In the genomic region with DNA sequence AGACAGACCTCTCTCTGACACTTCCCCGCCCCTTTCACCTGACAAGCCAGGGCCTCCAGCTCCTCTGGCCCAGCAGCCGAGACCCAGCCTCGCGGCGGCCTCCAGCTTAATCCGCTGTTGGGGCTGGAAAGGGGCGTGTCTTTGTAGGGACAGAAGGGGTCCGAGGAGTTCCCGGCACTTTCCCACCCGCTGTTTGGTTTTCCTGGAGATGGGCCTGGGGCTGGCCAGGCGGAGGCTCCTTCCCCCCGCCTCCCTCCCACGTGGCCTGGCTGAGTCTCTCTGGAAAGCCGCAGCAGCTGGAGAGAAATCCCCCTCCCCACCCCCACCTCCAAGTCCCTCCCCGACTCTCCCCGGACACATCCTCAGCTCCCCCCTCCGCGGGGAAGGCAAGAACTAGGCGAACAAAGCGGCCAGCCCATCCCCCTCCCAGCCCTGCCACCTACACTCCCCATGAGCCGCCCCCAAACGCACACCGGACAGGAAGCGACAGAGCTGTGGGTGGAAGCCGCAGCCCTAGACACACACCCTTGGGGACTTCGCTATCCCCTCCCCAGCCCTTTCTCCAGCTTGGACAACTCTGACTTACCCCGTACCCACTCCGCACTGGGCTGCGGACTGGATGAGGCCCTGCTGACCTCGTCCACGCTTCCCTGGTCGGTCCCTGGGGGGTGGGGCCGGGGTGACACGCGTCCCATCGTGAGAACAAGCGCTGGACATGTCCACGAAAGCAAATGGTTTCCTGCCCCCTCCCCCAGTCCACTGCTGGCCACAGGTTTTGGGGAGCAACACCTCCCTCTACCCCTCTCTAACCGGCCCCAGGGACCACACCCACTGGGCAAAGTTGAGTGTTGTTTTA, we compare ENCODE assay signal across 1 cellular context.
A peak's percentile ranks its signal among the peaks of the same experiment; 100 is the strongest.
TF ChIP-seq lines count a peak whose summit lies in the region.

No MANE protein-coding gene starts in this region.

TF ChIP-seq in WTC11, 78 proteins besides CTCF, POLR2A, EP300 and RAD21 (continued from another document and continues in another):
- TF ChIP-seq, protein P1, sequence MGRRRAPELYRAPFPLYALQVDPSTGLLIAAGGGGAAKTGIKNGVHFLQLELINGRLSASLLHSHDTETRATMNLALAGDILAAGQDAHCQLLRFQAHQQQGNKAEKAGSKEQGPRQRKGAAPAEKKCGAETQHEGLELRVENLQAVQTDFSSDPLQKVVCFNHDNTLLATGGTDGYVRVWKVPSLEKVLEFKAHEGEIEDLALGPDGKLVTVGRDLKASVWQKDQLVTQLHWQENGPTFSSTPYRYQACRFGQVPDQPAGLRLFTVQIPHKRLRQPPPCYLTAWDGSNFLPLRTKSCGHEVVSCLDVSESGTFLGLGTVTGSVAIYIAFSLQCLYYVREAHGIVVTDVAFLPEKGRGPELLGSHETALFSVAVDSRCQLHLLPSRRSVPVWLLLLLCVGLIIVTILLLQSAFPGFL (CRISPR knock-in tag; IDR thresholded peaks at IDR 0.05; ENCODE audit: borderline replicate concordance) = no peak
- TF ChIP-seq ZNF317 (CRISPR knock-in tag; IDR thresholded peaks at IDR 0.05; ENCODE audit: borderline replicate concordance, low read depth) (no peak), SP1 (CRISPR knock-in tag; conservative IDR thresholded peaks at IDR 0.05) (peak; percentile 77), CDX4 (CRISPR knock-in tag; IDR thresholded peaks at IDR 0.05; ENCODE audit: borderline replicate concordance) (no peak), ETV6 (CRISPR knock-in tag; IDR thresholded peaks at IDR 0.05) (peak; percentile 70; the same call in 1 of the 2 replicates), ATF6 (CRISPR knock-in tag; IDR thresholded peaks at IDR 0.05) (no peak), ZNF232 (CRISPR knock-in tag; IDR thresholded peaks at IDR 0.05) (0 out of 2 replicates have a peak, but pooled peaks have one; percentile 6), FOXJ3 (CRISPR knock-in tag; IDR thresholded peaks at IDR 0.05; ENCODE audit: borderline replicate concordance) (no peak), TEAD4 (CRISPR knock-in tag; IDR thresholded peaks at IDR 0.05) (no peak), JAZF1 (CRISPR knock-in tag; IDR thresholded peaks at IDR 0.05) (no peak), TP53 (CRISPR knock-in tag; IDR thresholded peaks at IDR 0.05) (peak; percentile 59; the same call in 1 of the 2 replicates), MAX (CRISPR knock-in tag; IDR thresholded peaks at IDR 0.05) (peak; percentile 80; the same call in 1 of the 2 replicates), CREB1 (CRISPR knock-in tag; IDR thresholded peaks at IDR 0.05) (no peak), ZNF512 (CRISPR knock-in tag; IDR thresholded peaks at IDR 0.05; ENCODE audit: borderline replicate concordance) (no peak), ZNF219 (CRISPR knock-in tag; IDR thresholded peaks at IDR 0.05; ENCODE audit: borderline replicate concordance) (0 out of 2 replicates have a peak, but pooled peaks have one; percentile 55), CBFB (CRISPR knock-in tag; IDR thresholded peaks at IDR 0.05; ENCODE audit: low read depth) (0 out of 2 replicates have a peak, but pooled peaks have one; percentile 20), OVOL2 (CRISPR knock-in tag; IDR thresholded peaks at IDR 0.05; ENCODE audit: borderline replicate concordance) (no peak), ATF2 (CRISPR knock-in tag; IDR thresholded peaks at IDR 0.05; ENCODE audit: borderline replicate concordance, low read depth) (no peak), ZNF532 (CRISPR knock-in tag; IDR thresholded peaks at IDR 0.05; ENCODE audit: borderline replicate concordance) (no peak), NR3C1 (CRISPR knock-in tag; conservative IDR thresholded peaks at IDR 0.05; ENCODE audit: low read depth) (no peak)
- TF ChIP-seq, protein P2, sequence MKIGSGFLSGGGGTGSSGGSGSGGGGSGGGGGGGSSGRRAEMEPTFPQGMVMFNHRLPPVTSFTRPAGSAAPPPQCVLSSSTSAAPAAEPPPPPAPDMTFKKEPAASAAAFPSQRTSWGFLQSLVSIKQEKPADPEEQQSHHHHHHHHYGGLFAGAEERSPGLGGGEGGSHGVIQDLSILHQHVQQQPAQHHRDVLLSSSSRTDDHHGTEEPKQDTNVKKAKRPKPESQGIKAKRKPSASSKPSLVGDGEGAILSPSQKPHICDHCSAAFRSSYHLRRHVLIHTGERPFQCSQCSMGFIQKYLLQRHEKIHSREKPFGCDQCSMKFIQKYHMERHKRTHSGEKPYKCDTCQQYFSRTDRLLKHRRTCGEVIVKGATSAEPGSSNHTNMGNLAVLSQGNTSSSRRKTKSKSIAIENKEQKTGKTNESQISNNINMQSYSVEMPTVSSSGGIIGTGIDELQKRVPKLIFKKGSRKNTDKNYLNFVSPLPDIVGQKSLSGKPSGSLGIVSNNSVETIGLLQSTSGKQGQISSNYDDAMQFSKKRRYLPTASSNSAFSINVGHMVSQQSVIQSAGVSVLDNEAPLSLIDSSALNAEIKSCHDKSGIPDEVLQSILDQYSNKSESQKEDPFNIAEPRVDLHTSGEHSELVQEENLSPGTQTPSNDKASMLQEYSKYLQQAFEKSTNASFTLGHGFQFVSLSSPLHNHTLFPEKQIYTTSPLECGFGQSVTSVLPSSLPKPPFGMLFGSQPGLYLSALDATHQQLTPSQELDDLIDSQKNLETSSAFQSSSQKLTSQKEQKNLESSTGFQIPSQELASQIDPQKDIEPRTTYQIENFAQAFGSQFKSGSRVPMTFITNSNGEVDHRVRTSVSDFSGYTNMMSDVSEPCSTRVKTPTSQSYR (CRISPR knock-in tag; IDR thresholded peaks at IDR 0.05) = peak; percentile 28; the same call in 1 of the 2 replicates
- TF ChIP-seq, protein P3, sequence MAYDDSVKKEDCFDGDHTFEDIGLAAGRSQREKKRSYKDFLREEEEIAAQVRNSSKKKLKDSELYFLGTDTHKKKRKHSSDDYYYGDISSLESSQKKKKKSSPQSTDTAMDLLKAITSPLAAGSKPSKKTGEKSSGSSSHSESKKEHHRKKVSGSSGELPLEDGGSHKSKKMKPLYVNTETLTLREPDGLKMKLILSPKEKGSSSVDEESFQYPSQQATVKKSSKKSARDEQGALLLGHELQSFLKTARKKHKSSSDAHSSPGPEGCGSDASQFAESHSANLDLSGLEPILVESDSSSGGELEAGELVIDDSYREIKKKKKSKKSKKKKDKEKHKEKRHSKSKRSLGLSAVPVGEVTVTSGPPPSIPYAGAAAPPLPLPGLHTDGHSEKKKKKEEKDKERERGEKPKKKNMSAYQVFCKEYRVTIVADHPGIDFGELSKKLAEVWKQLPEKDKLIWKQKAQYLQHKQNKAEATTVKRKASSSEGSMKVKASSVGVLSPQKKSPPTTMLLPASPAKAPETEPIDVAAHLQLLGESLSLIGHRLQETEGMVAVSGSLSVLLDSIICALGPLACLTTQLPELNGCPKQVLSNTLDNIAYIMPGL (CRISPR knock-in tag; IDR thresholded peaks at IDR 0.05) = no peak
- TF ChIP-seq, protein P4, sequence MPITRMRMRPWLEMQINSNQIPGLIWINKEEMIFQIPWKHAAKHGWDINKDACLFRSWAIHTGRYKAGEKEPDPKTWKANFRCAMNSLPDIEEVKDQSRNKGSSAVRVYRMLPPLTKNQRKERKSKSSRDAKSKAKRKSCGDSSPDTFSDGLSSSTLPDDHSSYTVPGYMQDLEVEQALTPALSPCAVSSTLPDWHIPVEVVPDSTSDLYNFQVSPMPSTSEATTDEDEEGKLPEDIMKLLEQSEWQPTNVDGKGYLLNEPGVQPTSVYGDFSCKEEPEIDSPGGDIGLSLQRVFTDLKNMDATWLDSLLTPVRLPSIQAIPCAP (CRISPR knock-in tag; IDR thresholded peaks at IDR 0.05) = no peak
- TF ChIP-seq, protein P5, sequence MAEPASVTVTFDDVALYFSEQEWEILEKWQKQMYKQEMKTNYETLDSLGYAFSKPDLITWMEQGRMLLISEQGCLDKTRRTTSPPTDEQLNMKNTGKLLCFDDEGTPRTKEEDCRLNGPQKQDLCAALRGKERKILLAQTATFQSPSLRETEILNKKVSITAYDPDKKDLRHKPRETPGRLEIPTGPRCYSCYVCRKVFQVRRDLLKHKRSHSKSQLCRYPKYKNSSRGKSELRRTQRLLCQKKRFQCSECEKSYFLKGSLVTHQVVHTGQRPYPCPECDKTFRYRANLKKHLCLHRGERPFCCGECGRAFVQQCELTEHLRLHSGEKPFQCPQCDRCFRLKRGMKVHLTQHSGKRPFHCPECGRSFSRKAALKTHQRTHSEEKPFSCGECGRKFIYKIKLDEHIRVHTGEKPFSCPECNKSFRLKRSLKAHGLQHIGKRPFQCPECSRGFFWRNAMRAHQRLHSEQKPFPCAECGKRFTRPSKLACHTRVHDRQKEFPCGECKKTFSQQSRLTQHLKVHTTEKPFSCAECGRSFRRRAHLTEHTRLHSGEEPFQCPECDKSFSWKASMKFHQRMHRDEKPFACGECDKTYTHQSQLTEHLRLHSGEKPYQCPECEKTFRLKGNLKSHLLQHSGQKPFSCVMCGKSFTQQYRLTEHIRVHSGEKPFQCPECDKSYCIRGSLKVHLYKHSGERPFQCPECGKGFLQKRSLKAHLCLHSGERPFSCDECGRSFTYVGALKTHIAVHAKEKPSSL (CRISPR knock-in tag; conservative IDR thresholded peaks at IDR 0.05) = no peak
- TF ChIP-seq, protein P6, sequence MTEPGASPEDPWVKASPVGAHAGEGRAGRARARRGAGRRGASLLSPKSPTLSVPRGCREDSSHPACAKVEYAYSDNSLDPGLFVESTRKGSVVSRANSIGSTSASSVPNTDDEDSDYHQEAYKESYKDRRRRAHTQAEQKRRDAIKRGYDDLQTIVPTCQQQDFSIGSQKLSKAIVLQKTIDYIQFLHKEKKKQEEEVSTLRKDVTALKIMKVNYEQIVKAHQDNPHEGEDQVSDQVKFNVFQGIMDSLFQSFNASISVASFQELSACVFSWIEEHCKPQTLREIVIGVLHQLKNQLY (CRISPR knock-in tag; IDR thresholded peaks at IDR 0.05) = no peak
